In the genomic region with DNA sequence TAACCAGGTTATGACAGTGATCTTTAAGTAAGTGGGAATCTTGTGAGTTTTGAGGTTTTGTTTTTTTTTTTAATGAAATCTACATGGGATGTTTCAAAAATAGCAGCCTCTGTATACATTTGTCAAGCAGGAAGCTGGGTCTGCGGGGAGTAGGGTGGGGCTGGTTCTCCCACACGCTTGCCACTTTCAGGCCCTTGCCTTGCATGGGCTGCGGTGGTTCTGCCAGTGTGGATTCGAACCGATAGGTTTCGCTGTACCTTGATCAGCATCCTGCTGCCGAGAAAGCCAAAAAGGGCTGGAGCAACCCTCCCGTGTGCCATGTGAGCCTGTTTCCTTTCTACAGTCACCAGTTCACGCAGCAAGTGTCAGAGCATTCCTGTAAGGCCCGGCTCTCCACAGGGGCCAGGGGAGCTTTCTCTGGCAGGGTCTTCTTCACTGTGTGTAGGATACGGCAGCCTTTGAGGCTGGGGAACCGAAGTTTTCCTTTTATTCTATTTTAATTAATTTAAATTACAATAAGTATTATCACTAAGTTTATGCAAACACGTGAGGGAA, we compare ENCODE assay signal across 15 cellular contexts.
DNase-seq lines count a peak whose midpoint lies in the region; ATAC-seq and TF ChIP-seq lines count a peak whose summit lies in the region.
"Had no signal": no experiment of that assay in that cellular context is flagged by ENCODE, and none has a peak within 500 bp of the region (broad histone marks: within the 10 kb centered on the region; RNA-seq: fewer than 3 reads in every experiment).

No MANE protein-coding gene starts in this region.

- no peak for TF ChIP-seq POLR2A in heart left ventricle (IDR thresholded peaks at IDR 0.05)

- H3K27me3 Mint-ChIP-seq in stimulated activated naive CD8-positive, alpha-beta T cell treated with anti-CD3 and anti-CD28 coated beads, Interleukin-15, amount 100 ng/mL, for 72 hours: no peaks in the 10 kb centered on the region

- H3K4me1 ChIP-seq in heart left ventricle: peaks cover 0 to 23% (median 3%) of the 10 kb centered on the region in 12 donors
- H3K4me1 ChIP-seq in right atrium auricular region: no peaks in the 10 kb centered on the region
- H3K4me1 ChIP-seq: gastroesophageal sphincter had no signal

- no peak for TF ChIP-seq CTCF in heart left ventricle (IDR thresholded peaks at IDR 0.05)
- no peak for TF ChIP-seq CTCF in right atrium auricular region (IDR thresholded peaks at IDR 0.05)

- peak overlapping the region in 1 of 2 donors; percentile 46 for H3K4me3 Mint-ChIP-seq in stimulated activated naive CD8-positive, alpha-beta T cell treated with anti-CD3 and anti-CD28 coated beads, Interleukin-15, amount 100 ng/mL, for 72 hours

- H3K4me3 ChIP-seq in heart left ventricle (no peak overlapping the region), right atrium auricular region (no peak overlapping the region)
- H3K4me3 ChIP-seq: gastroesophageal sphincter, skin epidermis had no signal

- DNase-seq in heart left ventricle (no peak), right atrium auricular region (ENCODE audit: low spot score) (no peak), iPS-NIHi11 (ENCODE audit: low spot score) (peak; percentile 18), caudate nucleus (lab: John Stamatoyannopoulos, UW) (no peak), HUDEP-2 (lab: John Stamatoyannopoulos, UW; ENCODE audit: unreplicated experiment in 76 of 76) (no peak)
- DNase-seq in activated T-helper 9 cell treated with anti-CD3 and anti-CD28 coated beads, Interleukin-2, amount 50 U/mL, for 16 hours (ENCODE audit: low read depth): peak; percentile 2
- peak in 1 of 2 donors; percentile 40 for DNase-seq in stimulated activated naive CD8-positive, alpha-beta T cell treated with anti-CD3 and anti-CD28 coated beads, Interleukin-15, amount 100 ng/mL, for 72 hours
- DNase-seq: ACHN, anterior cingulate cortex, KG1, NCI-H1930 had no signal

- H3K27me3 ChIP-seq in heart left ventricle: no peaks in the 10 kb centered on the region
- no peaks in the 10 kb centered on the region for H3K27me3 ChIP-seq in right atrium auricular region
- H3K27me3 ChIP-seq: gastroesophageal sphincter had no signal

- H3K27ac ChIP-seq in heart left ventricle (peak overlapping the region in 2 of 12 donors; percentile 30 to 52), right atrium auricular region (no peak overlapping the region), caudate nucleus (ENCODE audit: low read depth, low read length) (no peak overlapping the region)
- H3K27ac ChIP-seq: gastroesophageal sphincter had no signal

- H3K9me3 ChIP-seq in heart left ventricle: no peaks in the 10 kb centered on the region
- no peaks in the 10 kb centered on the region for H3K9me3 ChIP-seq in right atrium auricular region
- H3K9me3 ChIP-seq: gastroesophageal sphincter had no signal

- 41 to 53% (median 46%) methylated on average over 12 to 13 of the region's 13 CpGs for WGBS in heart left ventricle, 4 donors

- H3K9me3 Mint-ChIP-seq in stimulated activated naive CD8-positive, alpha-beta T cell treated with anti-CD3 and anti-CD28 coated beads, Interleukin-15, amount 100 ng/mL, for 72 hours: no peaks in the 10 kb centered on the region

- H3K36me3 ChIP-seq in heart left ventricle: peaks cover 0 to 51% (median 19%) of the 10 kb centered on the region in 9 donors
- H3K36me3 ChIP-seq in right atrium auricular region: no peaks in the 10 kb centered on the region

- ATAC-seq in heart left ventricle (peak in 3 of 4 donors; percentile 18 to 60 (median 35)), GM21825 (IDR thresholded peaks at IDR 0.05; ENCODE audit: unreplicated experiment) (no peak)
- ATAC-seq in stimulated activated naive CD8-positive, alpha-beta T cell treated with anti-CD3 and anti-CD28 coated beads, Interleukin-15, amount 100 ng/mL, for 72 hours: peak; percentile 73
- ATAC-seq: gastroesophageal sphincter, left lobe of liver had no signal

- intact Hi-C loops in heart left ventricle (cut with DNase I): no loop called here

- peak overlapping the region; percentile 41 to 97 for H3K27ac Mint-ChIP-seq in stimulated activated naive CD8-positive, alpha-beta T cell treated with anti-CD3 and anti-CD28 coated beads, Interleukin-15, amount 100 ng/mL, for 72 hours

- H3K4me1 Mint-ChIP-seq in stimulated activated naive CD8-positive, alpha-beta T cell treated with anti-CD3 and anti-CD28 coated beads, Interleukin-15, amount 100 ng/mL, for 72 hours: peaks cover 55% of the 10 kb centered on the region

Comparison
In these comparisons a context has a peak if more than half of its experiments do, and no peak if none do; other contexts are left out.
1. DNase-seq: peak in activated T-helper 9 cell treated with anti-CD3 and anti-CD28 coated beads, Interleukin-2, amount 50 U/mL, for 16 hours (single experiment) and iPS-NIHi11 (single experiment); none in heart left ventricle (0 of 5), right atrium auricular region (single experiment), caudate nucleus (0 of 61) and HUDEP-2 (0 of 76).